10 cellular contexts compared by ENCODE assay signal in genomic region chr13:44713793-44714469, GRCh38.
DNase-seq lines count a peak whose midpoint lies in the region; ATAC-seq, FAIRE-seq and TF ChIP-seq lines count a peak whose summit lies in the region.
"Had no signal": no experiment of that assay in that cellular context is flagged by ENCODE, and none has a peak within 500 bp of the region (broad histone marks: within the 10 kb centered on the region; RNA-seq: fewer than 3 reads in every experiment).

No MANE protein-coding gene starts in this region.

- TF ChIP-seq CTCF in heart right ventricle (IDR thresholded peaks at IDR 0.05) (no peak), vagina (IDR thresholded peaks at IDR 0.05) (no peak), D721Med (IDR thresholded peaks at IDR 0.05; ENCODE audit: insufficient read depth, missing control alignments) (no peak)

- ATAC-seq in heart right ventricle: peak in 5 of 8 donors; percentile 18 to 78 (median 37)

- H3K36me3 ChIP-seq in heart right ventricle (no peaks in the 10 kb centered on the region), vagina (no peaks in the 10 kb centered on the region)

- intact Hi-C loops in heart right ventricle (cut with DNase I): no loop called here
- intact Hi-C loops in cardiac septum (cut with DNase I): no loop called here
- intact Hi-C loops in vagina (cut with DNase I): no loop called here

- no peak for TF ChIP-seq POLR2A in vagina (IDR thresholded peaks at IDR 0.05)

- peaks cover 0 to 28% (median 14%) of the 10 kb centered on the region in 9 donors for H3K4me1 ChIP-seq in heart right ventricle
- H3K4me1 ChIP-seq in vagina: peaks cover 31% of the 10 kb centered on the region

- H3K27ac ChIP-seq in heart right ventricle (peak overlapping the region in 4 of 10 donors; percentile 7 to 55 (median 26)), vagina (peak overlapping the region; percentile 70)

- H3K4me3 ChIP-seq in heart right ventricle (no peak overlapping the region), vagina (no peak overlapping the region)

- H3K27me3 ChIP-seq in heart right ventricle: no peaks in the 10 kb centered on the region
- H3K27me3 ChIP-seq in vagina: no peaks in the 10 kb centered on the region

- H3K9me3 ChIP-seq in heart right ventricle (no peaks in the 10 kb centered on the region), vagina (no peaks in the 10 kb centered on the region)

- FAIRE-seq in D721Med (lab: Jason Lieb, UNC): no peak
- FAIRE-seq: A204.1 had no signal

- no peak for DNase-seq in heart right ventricle
- no peak for DNase-seq in cardiac septum (ENCODE audit: low spot score)
- peak; percentile 97 for DNase-seq in astrocyte of the hippocampus (ENCODE audit: low read depth, low spot score)
- peak; percentile 42 for DNase-seq in iPS-NIHi7 (ENCODE audit: extremely low spot score)
- DNase-seq in vagina (ENCODE audit: extremely low spot score in 2 of 2): no peak
- DNase-seq in DMS79 (lab: John Stamatoyannopoulos, UW): no peak
- DNase-seq in cerebellar cortex (ENCODE audit: low spot score): no peak
- DNase-seq in D721Med (ENCODE audit: insufficient read length, low spot score): no peak
- DNase-seq: NCI-H1105 had no signal

- 68 to 77% methylated on average over 3 of the region's 3 CpGs for WGBS in heart right ventricle, 2 donors

Comparison
In these comparisons a context has a peak if more than half of its experiments do, and no peak if none do; other contexts are left out.
1. DNase-seq: peak in astrocyte of the hippocampus (single experiment) and iPS-NIHi7 (single experiment); none in heart right ventricle (0 of 2), cardiac septum (single experiment), vagina (0 of 2), DMS79 (single experiment), cerebellar cortex (single experiment) and D721Med (single experiment).